Comparison of ENCODE assay signal across 8 cellular contexts in genomic region chrX:53281321-53281822, GRCh38. TPM values are rescaled to one million over a fixed set of nuclear protein-coding genes. Genes with fewer than 3 reads are reported as not detected.
A peak's percentile ranks its signal among the peaks of the same experiment; 100 is the strongest.
DNase-seq lines count a peak whose midpoint lies in the region; ATAC-seq, FAIRE-seq and TF ChIP-seq lines count a peak whose summit lies in the region.

Gene IQSEC2, minus strand, starts transcription at chrX:53281584.

- no peaks in the 10 kb centered on the region for H3K9me3 ChIP-seq in kidney (ENCODE audit: control insufficient read depth in 1 of 2, low read length in 2 of 2)
- H3K9me3 ChIP-seq in stomach, result no peaks in the 10 kb centered on the region

- H3K9ac ChIP-seq in kidney (ENCODE audit: low read length in 2 of 2), result peak within 1 kb of the TSS in 1 of 2 donors; percentile 55

- DNase-seq in DMS 273 treated with DMSO at 0.1 percent for 48 hours (lab: John Stamatoyannopoulos, UW) (peak; percentile 81), NCI-H2196 (lab: John Stamatoyannopoulos, UW; ENCODE audit: unreplicated experiment) (peak; percentile 60), cerebellar cortex (ENCODE audit: low spot score) (peak; percentile 61), kidney (peak; percentile 96), stomach (peak; percentile 86)
- no peak for DNase-seq in naive thymus-derived CD8-positive, alpha-beta T cell

- peak within 1 kb of the TSS; percentile 74 to 77 for H3K27ac ChIP-seq in kidney (ENCODE audit: low read depth in 2 of 2, low read length in 2 of 2)
- H3K27ac ChIP-seq in stomach, result peak within 1 kb of the TSS; percentile 28 to 88 (median 83)

- H3K36me3 ChIP-seq in kidney (ENCODE audit: control insufficient read depth in 1 of 2, insufficient read depth in 2 of 2, low read length in 2 of 2) (no peaks in the 10 kb centered on the region), stomach (no peaks in the 10 kb centered on the region)

- 0 to 11% (median 9%) methylated on average over 5 to 9 of the region's 9 CpGs; no CpG with 5 or more reads in 1 of the 5 donors for WGBS in stomach, 5 donors

- H3K4me3 ChIP-seq in kidney (ENCODE audit: low read length in 2 of 2), result peak within 1 kb of the TSS; percentile 44 to 60
- peak within 1 kb of the TSS; percentile 39 to 43 (median 42) for H3K4me3 ChIP-seq in stomach

- no peaks in the 10 kb centered on the region for H3K9me3 Mint-ChIP-seq in naive thymus-derived CD8-positive, alpha-beta T cell

- peaks cover 0 to 6% (median 0%) of the 10 kb centered on the region in 5 donors for H3K27me3 Mint-ChIP-seq in naive thymus-derived CD8-positive, alpha-beta T cell

- no peaks in the 10 kb centered on the region for H3K36me3 Mint-ChIP-seq in naive thymus-derived CD8-positive, alpha-beta T cell

- peak within 1 kb of the TSS in 3 of 10 donors; percentile 24 to 76 (median 66) for H3K4me3 Mint-ChIP-seq in naive thymus-derived CD8-positive, alpha-beta T cell

- POLR2A ChIA-PET in naive thymus-derived CD8-positive, alpha-beta T cell (lab: Charles Lee), result no interaction called here

- TF ChIP-seq EP300 in stomach (IDR thresholded peaks at IDR 0.05), result no peak

- H3K4me1 Mint-ChIP-seq in naive thymus-derived CD8-positive, alpha-beta T cell, result peaks cover 6 to 24% (median 22%) of the 10 kb centered on the region in 4 donors

- no peak for ATAC-seq in GM19463 (IDR thresholded peaks at IDR 0.05; ENCODE audit: unreplicated experiment)
- ATAC-seq in GM21723 (IDR thresholded peaks at IDR 0.05; ENCODE audit: unreplicated experiment), result no peak
- no peak for ATAC-seq in naive thymus-derived CD8-positive, alpha-beta T cell

- peak within 1 kb of the TSS in 3 of 10 donors; percentile 31 to 65 (median 48) for H3K27ac Mint-ChIP-seq in naive thymus-derived CD8-positive, alpha-beta T cell

- TF ChIP-seq POLR2A in stomach (IDR thresholded peaks at IDR 0.05), result no peak

- H3K4me1 ChIP-seq in kidney (ENCODE audit: control insufficient read depth in 1 of 2, insufficient read depth in 1 of 2, low read depth in 1 of 2, low read length in 2 of 2) (peaks cover 7 to 8% of the 10 kb centered on the region in 2 donors), stomach (peaks cover 6 to 52% (median 36%) of the 10 kb centered on the region in 4 donors)

- TF ChIP-seq CTCF in kidney (IDR thresholded peaks at IDR 0.05; ENCODE audit: borderline replicate concordance, extremely low read depth, insufficient read depth), result no peak
- no peak for TF ChIP-seq CTCF in stomach (IDR thresholded peaks at IDR 0.05)

- peak; percentile 62 for FAIRE-seq in kidney (lab: Jason Lieb, UNC)

- intact Hi-C loops in kidney (cut with DNase I) (no loop called here), stomach (cut with DNase I; ENCODE audit: low total_unique reads) (no loop called here)

- peaks cover 0 to 41% (median 4%) of the 10 kb centered on the region in 3 donors for H3K27me3 ChIP-seq in stomach

RNA-seq across cellular contexts. Expression of gene IQSEC2, which starts in this region (rescaled TPM):
- total RNA-seq in kidney (20.9 TPM), stomach (10 to 100 TPM in 3 of 5 donors, 1 to 10 TPM in 2; 2.9 to 22.3 (median 15.9) TPM)
- polyA plus RNA-seq in kidney (ENCODE audit: insufficient read depth, low read depth, low replicate concordance) (56.2 TPM), stomach (10 to 100 TPM; 16.1 to 26.0 (median 16.5) TPM)
- total RNA-seq in naive thymus-derived CD8-positive, alpha-beta T cell, result under 1 TPM; 0.36 to 0.66 TPM
- under 1 TPM; 0.08 to 0.17 (median 0.13) TPM for polyA plus RNA-seq in naive thymus-derived CD8-positive, alpha-beta T cell

Comparison
In these comparisons a context has a peak if more than half of its experiments do, and no peak if none do; other contexts are left out.
1. RNA of gene IQSEC2 (polyA plus RNA-seq): 56.2 TPM in kidney (single experiment) and 16.1 to 26.0 TPM in stomach; 0.08 to 0.17 TPM in naive thymus-derived CD8-positive, alpha-beta T cell; every median in the first group is over 10 times any median in the second.
2. DNase-seq: peak in DMS 273 treated with DMSO at 0.1 percent for 48 hours (single experiment), NCI-H2196 (single experiment), cerebellar cortex (single experiment), kidney (single experiment) and stomach (single experiment); none in naive thymus-derived CD8-positive, alpha-beta T cell (0 of 10).